Comparison of ENCODE assay signal across 8 cellular contexts in genomic region chr15:57375827-57376694, GRCh38. TPM values are rescaled to one million over a fixed set of nuclear protein-coding genes. Genes with fewer than 3 reads are reported as not detected.
DNase-seq lines count a peak whose midpoint lies in the region; ATAC-seq and TF ChIP-seq lines count a peak whose summit lies in the region.

TSS of gene CGNL1 (plus strand) at chr15:57376505. CDS start at chr15:57438000, 61,495 bp downstream.

- H3K4me1 ChIP-seq in BE2C, result no peaks in the 10 kb centered on the region
- peaks cover 0 to 17% of the 10 kb centered on the region in 2 donors for H3K4me1 ChIP-seq in left lung
- H3K4me1 ChIP-seq in suprapubic skin, result peaks cover 21% of the 10 kb centered on the region

- H3K27me3 ChIP-seq in BE2C (peaks cover 23% of the 10 kb centered on the region), left lung (peaks cover 0 to 43% of the 10 kb centered on the region in 2 donors), suprapubic skin (peaks cover 10% of the 10 kb centered on the region)

- DNase-seq in BE2C (peak; percentile 47), HuH-7.5 (ENCODE audit: low spot score) (peak; percentile 60), choroid plexus epithelial cell (ENCODE audit: low read depth) (no peak), left lung (peak; percentile 43 to 87), suprapubic skin (ENCODE audit: low spot score in 2 of 2) (no peak), OCI-M2 (lab: John Stamatoyannopoulos, UW; ENCODE audit: unreplicated experiment) (no peak)

- TF ChIP-seq CTCF in BE2C (IDR thresholded peaks at IDR 0.05; ENCODE audit: low read depth, low read length) (no peak), choroid plexus epithelial cell (conservative IDR thresholded peaks at IDR 0.05; ENCODE audit: low read depth, low read length) (no peak), left lung (IDR thresholded peaks at IDR 0.05) (no peak), suprapubic skin (IDR thresholded peaks at IDR 0.05) (no peak)

- peak; percentile 86 for ATAC-seq in left lung
- ATAC-seq in HG03354 (IDR thresholded peaks at IDR 0.05; ENCODE audit: poor library complexity, severe bottlenecking, unreplicated experiment), result no peak
- ATAC-seq in GM21529 (IDR thresholded peaks at IDR 0.05; ENCODE audit: unreplicated experiment), result no peak

- H3K4me3 ChIP-seq in BE2C (ENCODE audit: low read depth, low read length) (peak within 1 kb of the TSS; percentile 45), choroid plexus epithelial cell (ENCODE audit: low read depth, low read length) (peak within 1 kb of the TSS; percentile 61), left lung (peak within 1 kb of the TSS; percentile 56 to 57), suprapubic skin (peak within 1 kb of the TSS; percentile 70)

- H3K9me3 ChIP-seq in BE2C (no peaks in the 10 kb centered on the region), left lung (no peaks in the 10 kb centered on the region), suprapubic skin (no peaks in the 10 kb centered on the region)

- H3K27ac ChIP-seq in left lung (peak within 1 kb of the TSS; percentile 61 to 72), suprapubic skin (peak within 1 kb of the TSS; percentile 85)

- intact Hi-C loops in left lung (cut with DNase I), result no loop called here

- 30% methylated on average over 47 of the region's 76 CpGs for WGBS in suprapubic skin

- no peak for TF ChIP-seq EP300 in suprapubic skin (IDR thresholded peaks at IDR 0.05)

- TF ChIP-seq POLR2A in suprapubic skin (IDR thresholded peaks at IDR 0.05), result peak in 1 of 2 donors; percentile 16

- H3K36me3 ChIP-seq in BE2C (no peaks in the 10 kb centered on the region), left lung (no peaks in the 10 kb centered on the region), suprapubic skin (no peaks in the 10 kb centered on the region)

RNA-seq across cellular contexts. Expression of gene CGNL1, which starts in this region (rescaled TPM):
- polyA plus RNA-seq in BE2C (2012; ENCODE audit: insufficient read depth, insufficient read length, low read depth), result 0.26 TPM
- total RNA-seq in left lung (10 to 100 TPM; 31.2 to 68.1 TPM), suprapubic skin (10 to 100 TPM in 3 of 4 donors, 1 to 10 TPM in 1; 7.1 to 27.0 (median 14.2) TPM)

Comparison
In these comparisons a context has a peak if more than half of its experiments do, and no peak if none do; other contexts are left out.
1. DNase-seq: peak in BE2C (single experiment), HuH-7.5 (single experiment) and left lung (2 of 2); none in choroid plexus epithelial cell (single experiment), suprapubic skin (0 of 2) and OCI-M2 (single experiment).
2. Peak in every context shown above with its lines, with median percentiles within 50 percentile points of each other: H3K4me3 ChIP-seq.